18 cellular contexts compared by ENCODE assay signal in the genomic region with DNA sequence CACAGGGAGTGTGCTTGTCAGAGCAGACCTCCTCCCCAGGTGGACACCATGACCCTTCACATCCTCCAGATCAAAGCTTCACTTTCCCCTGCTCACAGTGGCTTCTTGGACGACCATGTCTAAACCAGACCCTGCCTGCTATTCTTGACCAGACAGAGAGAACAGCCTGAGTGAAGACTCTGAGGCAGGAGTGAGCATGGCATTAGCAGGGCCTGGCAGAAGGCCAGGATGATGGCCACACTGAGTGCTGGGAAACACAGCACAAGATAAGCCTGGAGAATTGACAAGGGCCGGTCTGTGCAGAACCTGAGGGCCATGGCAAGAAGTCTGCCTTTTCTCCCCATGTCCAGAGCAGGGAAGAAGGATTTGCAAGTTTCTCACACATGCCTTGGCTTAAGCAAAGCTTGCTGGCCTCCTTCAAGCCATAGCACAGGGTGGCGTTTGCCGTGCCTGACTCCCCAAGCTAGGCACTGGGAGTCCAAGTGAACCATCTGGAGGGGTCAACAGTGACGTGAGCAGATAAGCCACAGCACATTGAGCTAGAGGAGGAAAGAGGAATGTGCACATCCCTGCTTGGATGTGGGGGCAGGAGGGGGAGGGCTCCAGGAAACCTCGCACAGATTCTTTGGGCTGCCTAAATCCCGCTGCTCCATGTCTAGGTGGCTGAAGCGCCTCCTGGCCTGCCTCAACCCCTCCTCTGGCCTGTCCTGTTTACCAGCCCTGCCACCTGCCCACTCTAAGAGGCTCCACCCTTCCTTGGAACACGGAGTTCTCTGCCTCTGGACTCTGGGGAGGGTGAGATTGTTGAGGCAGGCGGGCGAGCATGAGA.
DNase-seq lines count a peak whose midpoint lies in the region; ATAC-seq and TF ChIP-seq lines count a peak whose summit lies in the region.
"Had no signal": no experiment of that assay in that cellular context is flagged by ENCODE, and none has a peak within 500 bp of the region (broad histone marks: within the 10 kb centered on the region; RNA-seq: fewer than 3 reads in every experiment).

No MANE protein-coding gene starts in this region.

- WGBS in tibial nerve, 2 donors, result 71 to 87% methylated on average over 10 of the region's 11 CpGs

- H3K9me3 ChIP-seq in mucosa of descending colon (no peaks in the 10 kb centered on the region), tibial nerve (no peaks in the 10 kb centered on the region), MM.1S (replicated peaks; ENCODE audit: insufficient read depth, low read length) (no peaks in the 10 kb centered on the region)
- H3K9me3 ChIP-seq: gastrocnemius medialis had no signal

- no peaks in the 10 kb centered on the region for H3K27me3 ChIP-seq in tibial nerve
- H3K27me3 ChIP-seq in MM.1S (replicated peaks; ENCODE audit: insufficient read depth, low read length), result no peaks in the 10 kb centered on the region
- H3K27me3 ChIP-seq: gastrocnemius medialis had no signal

- H4K20me1 ChIP-seq in MM.1S (ENCODE audit: insufficient read depth, low read length), result no peaks in the 10 kb centered on the region

- H3K4me1 ChIP-seq in mucosa of descending colon (ENCODE audit: low read depth) (peaks cover 20% of the 10 kb centered on the region), tibial nerve (peaks cover 0 to 18% (median under 1%) of the 10 kb centered on the region in 4 donors), MM.1S (ENCODE audit: low read length) (no peaks in the 10 kb centered on the region)

- H3K9me3 Mint-ChIP-seq in activated T-helper 2 cell treated with anti-CD3 and anti-CD28 coated beads, Interferon-gamma antibody, Interleukin-2, Interleukin-4, amounts not matched to agents 10 μg/mL and 5 μg/mL and 100 μg/mL, durations not matched to agents 14 hours and 24 hours and 36 hours, result no peaks in the 10 kb centered on the region
- H3K9me3 Mint-ChIP-seq: CD4-positive, CD25-positive, alpha-beta regulatory T cell had no signal

- H3K27ac Mint-ChIP-seq in activated T-helper 2 cell treated with anti-CD3 and anti-CD28 coated beads, Interferon-gamma antibody, Interleukin-2, Interleukin-4, amounts not matched to agents 10 μg/mL and 5 μg/mL and 100 μg/mL, durations not matched to agents 14 hours and 24 hours and 36 hours, result no peak overlapping the region
- H3K27ac Mint-ChIP-seq: activated naive CD8-positive, alpha-beta T cell had no signal

- TF ChIP-seq CTCF in fibroblast of villous mesenchyme (IDR thresholded peaks at IDR 0.05; ENCODE audit: insufficient read depth, low read depth, low read length) (no peak), mucosa of descending colon (IDR thresholded peaks at IDR 0.05) (no peak), tibial nerve (IDR thresholded peaks at IDR 0.05) (no peak), MM.1S (IDR thresholded peaks at IDR 0.05; ENCODE audit: low read length) (no peak)

- no peaks in the 10 kb centered on the region for H3K9me2 ChIP-seq in MM.1S (replicated peaks; ENCODE audit: insufficient read depth, low read length)

- H3K4me2 ChIP-seq in MM.1S (ENCODE audit: low read depth, low read length), result no peak overlapping the region

- ATAC-seq in mucosa of descending colon (peak; percentile 67), HG03571 (IDR thresholded peaks at IDR 0.05; ENCODE audit: unreplicated experiment) (no peak)

- TF ChIP-seq POLR2A in tibial nerve (IDR thresholded peaks at IDR 0.05), result no peak

- no peaks in the 10 kb centered on the region for H3K36me3 ChIP-seq in mucosa of descending colon (ENCODE audit: low read depth)
- H3K36me3 ChIP-seq in tibial nerve, result no peaks in the 10 kb centered on the region
- no peaks in the 10 kb centered on the region for H3K36me3 ChIP-seq in MM.1S (replicated peaks; ENCODE audit: insufficient read depth, low read length)
- H3K36me3 ChIP-seq: gastrocnemius medialis had no signal

- H3K4me3 ChIP-seq in fibroblast of villous mesenchyme (ENCODE audit: low read depth, low read length) (no peak overlapping the region), mucosa of descending colon (no peak overlapping the region), tibial nerve (no peak overlapping the region), MM.1S (ENCODE audit: low read length) (no peak overlapping the region)
- H3K4me3 ChIP-seq: gastrocnemius medialis had no signal

- H2AFZ ChIP-seq in MM.1S (ENCODE audit: low read length), result no peak overlapping the region

- H3K27ac ChIP-seq in tibial nerve (peak overlapping the region in 3 of 4 donors; percentile 13 to 71 (median 65)), MM.1S (ENCODE audit: low read length) (no peak overlapping the region)

- DNase-seq in NCI-H82 (lab: John Stamatoyannopoulos, UW) (peak; percentile 37), NCI-H82 treated with DMSO at 0.1 percent for 48 hours (lab: John Stamatoyannopoulos, UW; ENCODE audit: unreplicated experiment) (no peak), fibroblast of villous mesenchyme (ENCODE audit: low read depth) (peak; percentile 86), mucosa of descending colon (peak; percentile 65 to 82 (median 76)), tibial nerve (ENCODE audit: low spot score in 2 of 2) (no peak), MM.1S (no peak)
- no peak for DNase-seq in activated T-helper 2 cell treated with anti-CD3 and anti-CD28 coated beads, Interferon-gamma antibody, Interleukin-2, Interleukin-4, amounts not matched to agents 10 μg/mL and 5 μg/mL and 100 μg/mL, durations not matched to agents 14 hours and 24 hours and 36 hours (ENCODE audit: low spot score)
- DNase-seq: activated CD4-positive, alpha-beta T cell treated with anti-CD3 and anti-CD28 coated beads for 48 hours; activated T-cell treated with anti-CD3 and anti-CD28 coated beads for 4 hours; CD4-positive, CD25-positive, alpha-beta regulatory T cell; gastrocnemius medialis; HCEC 1CT; KG1; NCI-H1417; NCI-H774; T-helper 2 cell had no signal

- no peak overlapping the region for H3K9ac ChIP-seq in MM.1S (ENCODE audit: low read length)

- no peak overlapping the region for H3K4me3 Mint-ChIP-seq in activated T-helper 2 cell treated with anti-CD3 and anti-CD28 coated beads, Interferon-gamma antibody, Interleukin-2, Interleukin-4, amounts not matched to agents 10 μg/mL and 5 μg/mL and 100 μg/mL, durations not matched to agents 14 hours and 24 hours and 36 hours (ENCODE audit: low read depth)
- H3K4me3 Mint-ChIP-seq: activated naive CD8-positive, alpha-beta T cell; CD4-positive, CD25-positive, alpha-beta regulatory T cell had no signal

- intact Hi-C loops in mucosa of descending colon (cut with DNase I, micrococcal nuclease), result loop anchor here (5.0 to 10.0 kb wide), 3 partner anchors 119 to 336 kb away; no protein-coding TSS in a partner anchor
- intact Hi-C loops in activated T-helper 2 cell treated with anti-CD3 and anti-CD28 coated beads, Interferon-gamma antibody, Interleukin-2, Interleukin-4, amounts not matched to agents 10 μg/mL and 5 μg/mL and 100 μg/mL, durations not matched to agents 14 hours and 24 hours and 36 hours (cut with micrococcal nuclease), result no loop called here

- H3F3A ChIP-seq in MM.1S (ENCODE audit: insufficient read depth, low read length), result no peaks in the 10 kb centered on the region

- no peaks in the 10 kb centered on the region for H3K79me2 ChIP-seq in MM.1S (ENCODE audit: low read length)

- no peaks in the 10 kb centered on the region for H3K27me3 Mint-ChIP-seq in activated T-helper 2 cell treated with anti-CD3 and anti-CD28 coated beads, Interferon-gamma antibody, Interleukin-2, Interleukin-4, amounts not matched to agents 10 μg/mL and 5 μg/mL and 100 μg/mL, durations not matched to agents 14 hours and 24 hours and 36 hours (ENCODE audit: low read depth)
- H3K27me3 Mint-ChIP-seq: activated naive CD8-positive, alpha-beta T cell; CD4-positive, CD25-positive, alpha-beta regulatory T cell had no signal

- H3K36me3 Mint-ChIP-seq in activated T-helper 2 cell treated with anti-CD3 and anti-CD28 coated beads, Interferon-gamma antibody, Interleukin-2, Interleukin-4, amounts not matched to agents 10 μg/mL and 5 μg/mL and 100 μg/mL, durations not matched to agents 14 hours and 24 hours and 36 hours (ENCODE audit: low read depth), result no peaks in the 10 kb centered on the region
- H3K36me3 Mint-ChIP-seq: activated naive CD8-positive, alpha-beta T cell; CD4-positive, CD25-positive, alpha-beta regulatory T cell had no signal

- peak in 1 of 2 donors; percentile 51 for TF ChIP-seq EP300 in tibial nerve (IDR thresholded peaks at IDR 0.05)

- peaks cover under 1% of the 10 kb centered on the region for H3K4me1 Mint-ChIP-seq in activated T-helper 2 cell treated with anti-CD3 and anti-CD28 coated beads, Interferon-gamma antibody, Interleukin-2, Interleukin-4, amounts not matched to agents 10 μg/mL and 5 μg/mL and 100 μg/mL, durations not matched to agents 14 hours and 24 hours and 36 hours (ENCODE audit: low read depth)

Comparison
In these comparisons a context has a peak if more than half of its experiments do, and no peak if none do; other contexts are left out.
1. DNase-seq: peak in NCI-H82 (single experiment), fibroblast of villous mesenchyme (single experiment) and mucosa of descending colon (3 of 3); none in NCI-H82 treated with DMSO at 0.1 percent for 48 hours (single experiment), tibial nerve (0 of 2), MM.1S (single experiment) and activated T-helper 2 cell treated with anti-CD3 and anti-CD28 coated beads, Interferon-gamma antibody, Interleukin-2, Interleukin-4, amounts not matched to agents 10 μg/mL and 5 μg/mL and 100 μg/mL, durations not matched to agents 14 hours and 24 hours and 36 hours (single experiment).